ENCODE assay signal across 22 cellular contexts in the genomic region with DNA sequence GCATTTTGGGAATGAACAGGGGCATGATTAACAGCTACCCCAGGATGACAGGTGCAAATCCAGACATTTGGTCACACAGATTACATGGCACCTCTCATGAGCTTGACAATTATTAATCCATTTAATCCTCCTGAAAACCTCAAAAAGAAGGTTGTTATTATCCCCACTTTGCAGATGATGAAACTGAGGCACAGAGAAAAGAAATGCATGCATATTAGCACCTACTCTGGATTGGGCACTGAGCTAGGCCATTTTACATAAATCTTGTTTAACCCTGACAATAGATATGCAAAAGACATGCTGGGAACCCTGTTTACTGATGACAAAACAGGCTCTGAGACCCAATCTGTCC.
DNase-seq lines count a peak whose midpoint lies in the region; ATAC-seq, FAIRE-seq and TF ChIP-seq lines count a peak whose summit lies in the region.
"Had no signal": no experiment of that assay in that cellular context is flagged by ENCODE, and none has a peak within 500 bp of the region (broad histone marks: within the 10 kb centered on the region; RNA-seq: fewer than 3 reads in every experiment).

No MANE protein-coding gene starts in this region.

- H3K36me3 Mint-ChIP-seq in GM23338 (ENCODE audit: low read depth) (peaks cover 13% of the 10 kb centered on the region), type B pancreatic cell (no peaks in the 10 kb centered on the region)
- no peaks in the 10 kb centered on the region for H3K36me3 Mint-ChIP-seq in stimulated activated effector memory CD8-positive, alpha-beta T cell treated with anti-CD3 and anti-CD28 coated beads, Interleukin-12 subunit alpha, Interleukin-12 subunit beta, amount 100 ng/mL, for 72 hours
- no peaks in the 10 kb centered on the region for H3K36me3 Mint-ChIP-seq in activated CD4-positive, alpha-beta T cell treated with anti-CD3 and anti-CD28 coated beads for 36 hours (ENCODE audit: low read depth)
- H3K36me3 Mint-ChIP-seq: CD14-positive monocyte had no signal

- no peak overlapping the region for H2AK5ac ChIP-seq in H1 (ENCODE audit: low read depth, low read length)

- TF ChIP-seq CTCF in GM23338 (conservative IDR thresholded peaks at IDR 0.05; ENCODE audit: low read depth in 2 of 2) (no peak), H1 (IDR thresholded peaks at IDR 0.05; ENCODE audit: control extremely low read depth in 1 of 3, insufficient read depth in 1 of 3, low read depth in 1 of 3, low read length in 3 of 3) (no peak), type B pancreatic cell (conservative IDR thresholded peaks at IDR 0.05) (no peak)

- H3K23me2 ChIP-seq in H1 (ENCODE audit: low read depth, low read length) = no peaks in the 10 kb centered on the region

- H3K56ac ChIP-seq in H1 (replicated peaks; ENCODE audit: insufficient read length, low read depth, low read length) = no peak overlapping the region

- H3K4me3 ChIP-seq in GM23338 (no peak overlapping the region), H1 (ENCODE audit: extremely low read depth in 1 of 4, insufficient read depth in 2 of 4, low read depth in 3 of 4, low read length in 4 of 4) (no peak overlapping the region)
- H3K4me3 ChIP-seq: BLaER1 treated with 17β-estradiol and CSF1 and Interleukin-3, amounts not matched to agents 10 nM and 100 nM; GM12878; GM23248; HAP-1 had no signal

- no peaks in the 10 kb centered on the region for H3K79me2 ChIP-seq in GM23338 (replicated peaks; ENCODE audit: insufficient read depth)
- no peaks in the 10 kb centered on the region for H3K79me2 ChIP-seq in H1 (ENCODE audit: control insufficient read depth in 1 of 2, insufficient read depth in 2 of 2, low read length in 2 of 2)

- no peak overlapping the region for H4K8ac ChIP-seq in H1 (ENCODE audit: extremely low read depth, insufficient read depth, low read length)

- no peak overlapping the region for H2BK20ac ChIP-seq in H1 (ENCODE audit: low read length)

- TF ChIP-seq EP300 in H1 (IDR thresholded peaks at IDR 0.05; ENCODE audit: borderline replicate concordance in 1 of 2, low read depth in 2 of 2, low read length in 2 of 2) = no peak

- peaks cover 0 to 3% of the 10 kb centered on the region in 2 experiments; a peak in 1 of 4 replicates for H3K9me3 ChIP-seq in H1 (ENCODE audit: insufficient read depth in 2 of 2, low read depth in 1 of 2, low read length in 1 of 2)
- H3K9me3 ChIP-seq: BE2C, HAP-1 had no signal

- no peak for TF ChIP-seq RAD21 in H1 (IDR thresholded peaks at IDR 0.05 in 1 of 2, conservative IDR thresholded peaks at IDR 0.05 in 1 of 2; ENCODE audit: low read depth in 2 of 2, low read length in 2 of 2)

- H3F3A ChIP-seq in GM23338 (replicated peaks; ENCODE audit: low read depth) = no peaks in the 10 kb centered on the region

- no peak overlapping the region for H3K18ac ChIP-seq in H1 (ENCODE audit: extremely low read depth, low read length)

- H3K4ac ChIP-seq in H1 (replicated peaks; ENCODE audit: insufficient read length, low read depth, low read length) = no peak overlapping the region

- no peak overlapping the region for H3K23ac ChIP-seq in H1 (ENCODE audit: insufficient read length)

- H2BK15ac ChIP-seq in H1 (ENCODE audit: low read length) = no peak overlapping the region; the same call in 1 of the 2 replicates

- H3K27me3 ChIP-seq in GM23338 (ENCODE audit: insufficient read depth) = no peaks in the 10 kb centered on the region
- no peaks in the 10 kb centered on the region for H3K27me3 ChIP-seq in H1 (replicated peaks in 1 of 4; ENCODE audit: control insufficient read depth in 3 of 4, extremely low read depth in 1 of 4, insufficient read depth in 3 of 4, low read length in 3 of 4)
- H3K27me3 ChIP-seq: BE2C; BLaER1 treated with 17β-estradiol and CSF1 and Interleukin-3, amounts not matched to agents 10 nM and 100 nM had no signal

- no peak overlapping the region for H3K9ac ChIP-seq in H1 (replicated peaks in 1 of 4; ENCODE audit: extremely low read depth in 1 of 4, low read depth in 3 of 4, low read length in 3 of 4)
- H3K9ac ChIP-seq: BLaER1 treated with 17β-estradiol and CSF1 and Interleukin-3, amounts not matched to agents 10 nM and 100 nM; GM23248 had no signal

- ATAC-seq in GM23338 = no peak
- no peak for ATAC-seq in stimulated activated effector memory CD8-positive, alpha-beta T cell treated with anti-CD3 and anti-CD28 coated beads, Interleukin-12 subunit alpha, Interleukin-12 subunit beta, amount 100 ng/mL, for 72 hours
- ATAC-seq in activated CD4-positive, alpha-beta T cell treated with anti-CD3 and anti-CD28 coated beads for 36 hours = no peak
- ATAC-seq: GM12878 had no signal

- H4K20me1 ChIP-seq in GM23338 (replicated peaks; ENCODE audit: insufficient read depth) (no peaks in the 10 kb centered on the region), H1 (replicated peaks in 1 of 2; ENCODE audit: control insufficient read depth in 1 of 2, insufficient read depth in 2 of 2, low read length in 2 of 2) (no peaks in the 10 kb centered on the region)
- H4K20me1 ChIP-seq: BLaER1 treated with 17β-estradiol and CSF1 and Interleukin-3, amounts not matched to agents 10 nM and 100 nM had no signal

- H4K91ac ChIP-seq in H1 (replicated peaks; ENCODE audit: insufficient read length, low read length) = no peak overlapping the region

- H3K9me3 Mint-ChIP-seq in GM23338 = peaks cover 32% of the 10 kb centered on the region
- peaks cover 6% of the 10 kb centered on the region for H3K9me3 Mint-ChIP-seq in type B pancreatic cell
- peaks cover 14% of the 10 kb centered on the region for H3K9me3 Mint-ChIP-seq in stimulated activated effector memory CD8-positive, alpha-beta T cell treated with anti-CD3 and anti-CD28 coated beads, Interleukin-12 subunit alpha, Interleukin-12 subunit beta, amount 100 ng/mL, for 72 hours
- H3K9me3 Mint-ChIP-seq in activated CD4-positive, alpha-beta T cell treated with anti-CD3 and anti-CD28 coated beads for 36 hours (ENCODE audit: low read depth) = peaks cover 10% of the 10 kb centered on the region

- intact Hi-C loops in activated CD4-positive, alpha-beta T cell treated with anti-CD3 and anti-CD28 coated beads for 36 hours (cut with DNase I, micrococcal nuclease) = no loop called here

- no peak overlapping the region for H3K4me2 ChIP-seq in GM23338
- H3K4me2 ChIP-seq in H1 (ENCODE audit: insufficient read depth in 1 of 2, low read depth in 2 of 2, low read length in 2 of 2) = no peak overlapping the region; a peak in 1 of 4 replicates
- H3K4me2 ChIP-seq: BLaER1 treated with 17β-estradiol and CSF1 and Interleukin-3, amounts not matched to agents 10 nM and 100 nM had no signal

- H3K36me3 ChIP-seq in GM23338 (ENCODE audit: insufficient read depth) (no peaks in the 10 kb centered on the region), H1 (ENCODE audit: control insufficient read depth in 2 of 4, insufficient read depth in 4 of 4, low read length in 3 of 4) (no peaks in the 10 kb centered on the region)
- H3K36me3 ChIP-seq: BE2C; BLaER1 treated with 17β-estradiol and CSF1 and Interleukin-3, amounts not matched to agents 10 nM and 100 nM; HAP-1 had no signal

- H2BK12ac ChIP-seq in H1 (ENCODE audit: low read depth, low read length) = no peak overlapping the region

- H3K14ac ChIP-seq in H1 (ENCODE audit: insufficient read length) = no peak overlapping the region

- H3K79me1 ChIP-seq in H1 (ENCODE audit: low read depth, low read length) = no peaks in the 10 kb centered on the region

- no peak for TF ChIP-seq POLR2A in H1 (IDR thresholded peaks at IDR 0.05; ENCODE audit: control extremely low read depth in 1 of 2, low read depth in 2 of 2, low read length in 2 of 2)

- H2AFZ ChIP-seq in GM23338 (no peak overlapping the region), H1 (ENCODE audit: low read length) (no peak overlapping the region)
- H2AFZ ChIP-seq: GM23248 had no signal

- peaks cover 9% of the 10 kb centered on the region; the same call in 2 of the 3 replicates for H3K4me1 Mint-ChIP-seq in GM23338
- H3K4me1 Mint-ChIP-seq in type B pancreatic cell (ENCODE audit: unreplicated experiment) = no peaks in the 10 kb centered on the region
- H3K4me1 Mint-ChIP-seq in stimulated activated effector memory CD8-positive, alpha-beta T cell treated with anti-CD3 and anti-CD28 coated beads, Interleukin-12 subunit alpha, Interleukin-12 subunit beta, amount 100 ng/mL, for 72 hours = no peaks in the 10 kb centered on the region
- H3K4me1 Mint-ChIP-seq in activated CD4-positive, alpha-beta T cell treated with anti-CD3 and anti-CD28 coated beads for 36 hours = no peaks in the 10 kb centered on the region
- H3K4me1 Mint-ChIP-seq: CD14-positive monocyte; CD8-positive, alpha-beta memory T cell had no signal

- H3K4me3 Mint-ChIP-seq in GM23338 (no peak overlapping the region), type B pancreatic cell (no peak overlapping the region)
- no peak overlapping the region for H3K4me3 Mint-ChIP-seq in stimulated activated effector memory CD8-positive, alpha-beta T cell treated with anti-CD3 and anti-CD28 coated beads, Interleukin-12 subunit alpha, Interleukin-12 subunit beta, amount 100 ng/mL, for 72 hours
- H3K4me3 Mint-ChIP-seq in activated CD4-positive, alpha-beta T cell treated with anti-CD3 and anti-CD28 coated beads for 36 hours = no peak overlapping the region
- H3K4me3 Mint-ChIP-seq: CD14-positive monocyte; CD4-positive, alpha-beta T cell; CD8-positive, alpha-beta memory T cell; HFFc6 had no signal

- H3K4me1 ChIP-seq in GM23338 (ENCODE audit: insufficient read depth) (no peaks in the 10 kb centered on the region; the same call in 1 of the 2 replicates), H1 (replicated peaks in 1 of 4; ENCODE audit: control insufficient read depth in 3 of 4, insufficient read depth in 4 of 4, low read length in 3 of 4) (0 out of 7 replicates have a peak, but pooled peaks cover 0 to 1% (median 0%) of the 10 kb centered on the region in 4 experiments)
- H3K4me1 ChIP-seq: BE2C; BLaER1 treated with 17β-estradiol and CSF1 and Interleukin-3, amounts not matched to agents 10 nM and 100 nM; HAP-1 had no signal

- H3K27me3 Mint-ChIP-seq in GM23338 (ENCODE audit: insufficient read depth, low read depth, poor library complexity) = peaks cover 7% of the 10 kb centered on the region
- peaks cover 3% of the 10 kb centered on the region for H3K27me3 Mint-ChIP-seq in type B pancreatic cell
- H3K27me3 Mint-ChIP-seq in activated CD4-positive, alpha-beta T cell treated with anti-CD3 and anti-CD28 coated beads for 36 hours = no peaks in the 10 kb centered on the region
- H3K27me3 Mint-ChIP-seq: CD4-positive, alpha-beta T cell had no signal

- H3K27ac Mint-ChIP-seq in GM23338 (no peak overlapping the region), type B pancreatic cell (peak overlapping the region; percentile 84)
- no peak overlapping the region for H3K27ac Mint-ChIP-seq in stimulated activated effector memory CD8-positive, alpha-beta T cell treated with anti-CD3 and anti-CD28 coated beads, Interleukin-12 subunit alpha, Interleukin-12 subunit beta, amount 100 ng/mL, for 72 hours
- H3K27ac Mint-ChIP-seq in activated CD4-positive, alpha-beta T cell treated with anti-CD3 and anti-CD28 coated beads for 36 hours = no peak overlapping the region
- H3K27ac Mint-ChIP-seq: CD4-positive, alpha-beta T cell; CD8-positive, alpha-beta memory T cell; HFFc6 had no signal

- FAIRE-seq in H1 (lab: Jason Lieb, UNC) = no peak
- FAIRE-seq: D721Med, GM12878, GM19239, H54 had no signal

- H3K27ac ChIP-seq in GM23338 (ENCODE audit: low read depth) = no peak overlapping the region
- H3K27ac ChIP-seq in H1 (ENCODE audit: low read depth, low read length) = no peak overlapping the region
- H3K27ac ChIP-seq: BLaER1 treated with 17β-estradiol and CSF1 and Interleukin-3, amounts not matched to agents 10 nM and 100 nM; GM23248 had no signal

- no peak overlapping the region for H2BK120ac ChIP-seq in H1 (replicated peaks; ENCODE audit: low read depth, low read length)

- no peak overlapping the region for H2BK5ac ChIP-seq in H1 (ENCODE audit: low read depth, low read length)

- POLR2A ChIA-PET in H1 (lab: Charles Lee; ENCODE audit: partially characterized antibody) = no interaction called here
- POLR2A ChIA-PET in activated CD4-positive, alpha-beta T cell treated with anti-CD3 and anti-CD28 coated beads for 36 hours (lab: Charles Lee) = no interaction called here

- no peak overlapping the region for H4K5ac ChIP-seq in H1 (ENCODE audit: insufficient read length, low read depth, low read length)

- H3K9me2 ChIP-seq in GM23338 (ENCODE audit: insufficient read depth) = no peaks in the 10 kb centered on the region

- CTCF ChIA-PET in H1 (lab: Charles Lee; ENCODE audit: partially characterized antibody) = no interaction called here
- CTCF ChIA-PET in activated CD4-positive, alpha-beta T cell treated with anti-CD3 and anti-CD28 coated beads for 36 hours (lab: Charles Lee) = no interaction called here

- DNase-seq in Ammon's horn (ENCODE audit: low spot score) = peak; percentile 0
- DNase-seq in GM23338 (ENCODE audit: low spot score) = peak; percentile 8
- DNase-seq in H1 (ENCODE audit: low read depth in 1 of 2, low spot score in 2 of 2) = no peak
- no peak for DNase-seq in type B pancreatic cell (ENCODE audit: extremely low spot score, unreplicated experiment)
- DNase-seq in stimulated activated effector memory CD8-positive, alpha-beta T cell treated with anti-CD3 and anti-CD28 coated beads, Interleukin-12 subunit alpha, Interleukin-12 subunit beta, amount 100 ng/mL, for 72 hours (ENCODE audit: low spot score in 2 of 2) = no peak
- DNase-seq in activated CD4-positive, alpha-beta T cell treated with anti-CD3 and anti-CD28 coated beads for 36 hours = no peak
- DNase-seq: BE2C, DMS 273 treated with DMSO at 0.1 percent for 48 hours, DMS79, EL, GDM1, GM23248, HFFc6 had no signal

Comparison
In these comparisons a context has a peak if more than half of its experiments do, and no peak if none do; other contexts are left out.
1. DNase-seq: peak in Ammon's horn (single experiment) and GM23338 (single experiment); none in H1 (0 of 2), type B pancreatic cell (single experiment), stimulated activated effector memory CD8-positive, alpha-beta T cell treated with anti-CD3 and anti-CD28 coated beads, Interleukin-12 subunit alpha, Interleukin-12 subunit beta, amount 100 ng/mL, for 72 hours (0 of 2) and activated CD4-positive, alpha-beta T cell treated with anti-CD3 and anti-CD28 coated beads for 36 hours (single experiment).